ENCODE assay signal across 16 cellular contexts in genomic region chr3:132004571-132004970, GRCh38. TPM values are rescaled to one million over a fixed set of nuclear protein-coding genes. Genes with fewer than 3 reads are reported as not detected.
"Had no signal": no experiment of that assay in that cellular context is flagged by ENCODE, and none has a peak within 500 bp of the region (broad histone marks: within the 10 kb centered on the region; RNA-seq: fewer than 3 reads in every experiment).

No MANE protein-coding gene starts in this region.

- H3K4me1 ChIP-seq: esophagus muscularis mucosa had no signal

- DNase-seq: activated CD8-positive, alpha-beta memory T cell treated with anti-CD3 and anti-CD28 coated beads, Interleukin-2, amount 50 U/mL, for 48 hours; activated CD8-positive, alpha-beta T cell treated with anti-CD3 and anti-CD28 coated beads, Interleukin-2, amount 10 ng/mL, durations not matched to agents 7 days and 5 days; activated naive CD4-positive, alpha-beta T cell; midbrain; naive B cell; posterior cingulate gyrus; right cardiac atrium; stimulated activated CD4-positive, alpha-beta T cell treated with anti-CD3 and anti-CD28 coated beads, Interleukin-2, amount 100 ng/mL, for 24 hours; stimulated activated naive B cell treated with anti-CD40 and anti-IgM and Interleukin-4, amounts not matched to agents 10 μg/mL and 1 μg/mL and 100 μg/mL, for 72 hours; substantia nigra; T1000; trophoblast cell had no signal

- H3K27ac ChIP-seq: esophagus muscularis mucosa, VCaP had no signal

- H3K36me3 ChIP-seq: esophagus muscularis mucosa had no signal

- H3K4me3 ChIP-seq: esophagus muscularis mucosa had no signal

- H3K9me3 ChIP-seq: esophagus muscularis mucosa had no signal

- H3K27me3 ChIP-seq: esophagus muscularis mucosa had no signal

RNA-seq across cellular contexts. Expression of gene CPNE4, which starts 30.2 kb away (rescaled TPM):
- total RNA-seq: activated CD8-positive, alpha-beta T cell treated with anti-CD3 and anti-CD28 coated beads, Interleukin-2, amount 10 ng/mL, durations not matched to agents 7 days and 5 days; activated T-helper 1 cell treated with anti-CD3 and anti-CD28 coated beads, Interleukin-12 subunit alpha, Interleukin-12 subunit beta, Interleukin-2, Interleukin-4 antibody, amounts not matched to agents 30 ng/mL and 10 ng/mL and 1 ng/mL, durations not matched to agents 14 hours and 24 hours and 36 hours; SK-MEL-5 had no signal
